ENCODE assay signal across 14 cellular contexts in the genomic region with DNA sequence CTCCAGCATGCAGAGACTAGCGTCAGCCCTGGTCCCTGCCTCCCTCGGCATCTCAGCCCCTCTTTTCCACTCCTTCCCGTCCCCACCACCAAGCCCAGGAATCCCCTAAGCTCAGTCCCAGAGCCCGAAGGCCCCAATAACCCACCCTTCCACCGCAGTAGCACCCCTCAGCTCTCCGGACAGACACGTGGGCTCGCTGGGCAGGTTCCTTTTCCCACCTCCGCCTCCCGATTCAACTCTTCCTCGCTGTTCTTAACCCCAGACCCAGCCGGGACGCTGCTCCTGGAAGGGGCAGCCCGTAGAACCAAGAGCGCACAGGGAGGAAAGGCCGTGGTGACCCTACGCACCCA. TPM values are rescaled to one million over a fixed set of nuclear protein-coding genes. Genes with fewer than 3 reads are reported as not detected.
DNase-seq lines count a peak whose midpoint lies in the region; ATAC-seq and TF ChIP-seq lines count a peak whose summit lies in the region.
"Had no signal": no experiment of that assay in that cellular context is flagged by ENCODE, and none has a peak within 500 bp of the region (broad histone marks: within the 10 kb centered on the region; RNA-seq: fewer than 3 reads in every experiment).

No MANE protein-coding gene starts in this region.

- no peaks in the 10 kb centered on the region for H3K36me3 Mint-ChIP-seq in effector memory CD8-positive, alpha-beta T cell (ENCODE audit: insufficient read depth)

- intact Hi-C loops in mammary epithelial cell (cut with micrococcal nuclease): loop anchor here (5.0 kb wide), 3 partner anchors 77 to 293 kb away; no protein-coding TSS in a partner anchor

- ATAC-seq in effector memory CD8-positive, alpha-beta T cell (replicated peaks): no peak
- ATAC-seq in HG03196 (IDR thresholded peaks at IDR 0.05; ENCODE audit: unreplicated experiment) (no peak), GM21576 (IDR thresholded peaks at IDR 0.05; ENCODE audit: unreplicated experiment) (no peak)
- ATAC-seq: HCT116 had no signal

- H3K27ac ChIP-seq in neuronal stem cell (replicated peaks; ENCODE audit: low read length) (no peak overlapping the region), mammary epithelial cell (ENCODE audit: insufficient read depth, low read depth, low read length) (no peak overlapping the region)
- H3K27ac ChIP-seq: pancreas had no signal

- WGBS in neuronal stem cell (ENCODE audit: extremely low coverage in 2 of 2, insufficient read length in 2 of 2, insufficient replicate concordance in 1 of 2), 2 donors: no CpG with 5 or more reads among the region's 17 CpGs
- 2% methylated on average over 15 of the region's 17 CpGs for WGBS in mammary epithelial cell (ENCODE audit: low coverage, missing lambda C conversion rate)

- no peak overlapping the region for H2AK5ac ChIP-seq in neuronal stem cell (ENCODE audit: low read depth, low read length)

- DNase-seq in ACHN (peak; percentile 29), HuH-7 (ENCODE audit: low spot score) (peak; percentile 42), neuronal stem cell (ENCODE audit: low spot score) (no peak), mammary epithelial cell (no peak)
- no peak for DNase-seq in effector memory CD8-positive, alpha-beta T cell
- DNase-seq in stimulated activated CD4-positive, alpha-beta T cell treated with anti-CD3 and anti-CD28 coated beads, Interleukin-2, amount 100 ng/mL, for 24 hours: no peak
- DNase-seq: AML-193, NCI-H446 had no signal

- H3K4me2 ChIP-seq in neuronal stem cell (ENCODE audit: insufficient read depth, low read length, poor library complexity, severe bottlenecking) (no peak overlapping the region), mammary epithelial cell (ENCODE audit: insufficient read depth, low read depth, low read length) (no peak overlapping the region)

- H3K27me3 ChIP-seq in neuronal stem cell (ENCODE audit: control insufficient read depth in 3 of 3, insufficient read depth in 3 of 3, low read depth in 1 of 3, low read length in 3 of 3) (peaks cover 47 to 94% (median 87%) of the 10 kb centered on the region in 3 experiments), mammary epithelial cell (ENCODE audit: insufficient read depth, low read length) (peaks cover 55% of the 10 kb centered on the region)

- peak overlapping the region; percentile 37 for H3K23ac ChIP-seq in neuronal stem cell (ENCODE audit: low read depth, low read length, poor library complexity)

- no peak overlapping the region for H3K27ac Mint-ChIP-seq in effector memory CD8-positive, alpha-beta T cell

- dilution Hi-C loops in mammary epithelial cell (cut with HindIII; ENCODE audit: low sequenced_read_pairs): no loop called here

- H3K4me3 ChIP-seq in neuronal stem cell (ENCODE audit: low read length in 2 of 2) (no peak overlapping the region), mammary epithelial cell (replicated peaks in 1 of 3; ENCODE audit: insufficient read depth in 1 of 3, low read depth in 2 of 3, low read length in 3 of 3) (no peak overlapping the region)

- H4K20me1 ChIP-seq in mammary epithelial cell (ENCODE audit: insufficient read depth, low read length): peaks cover 4% of the 10 kb centered on the region

- H3K14ac ChIP-seq in neuronal stem cell (ENCODE audit: low read length): no peak overlapping the region

- H4K8ac ChIP-seq in neuronal stem cell (ENCODE audit: low read depth, low read length): no peak overlapping the region

- no peak overlapping the region for H2BK120ac ChIP-seq in neuronal stem cell (ENCODE audit: low read depth, low read length)

- H3K79me1 ChIP-seq in neuronal stem cell (ENCODE audit: low read depth, low read length): no peaks in the 10 kb centered on the region

- H3K4ac ChIP-seq in neuronal stem cell (ENCODE audit: low read length): no peak overlapping the region

- peak overlapping the region; percentile 69 for H2AFZ ChIP-seq in neuronal stem cell (ENCODE audit: low read length)
- H2AFZ ChIP-seq in mammary epithelial cell (ENCODE audit: low read depth, low read length): no peak overlapping the region

- no peaks in the 10 kb centered on the region for H3K79me2 ChIP-seq in mammary epithelial cell (ENCODE audit: insufficient read depth, low read length)

- H3K4me1 Mint-ChIP-seq in effector memory CD8-positive, alpha-beta T cell (ENCODE audit: low read depth in 2 of 2): peaks cover 9 to 15% of the 10 kb centered on the region in 2 donors

- H3K9ac ChIP-seq in neuronal stem cell (ENCODE audit: low read depth, low read length, poor library complexity) (no peak overlapping the region), mammary epithelial cell (ENCODE audit: insufficient read depth, low read length) (no peak overlapping the region)

- CTCF ChIA-PET in mammary epithelial cell (lab: Charles Lee; ENCODE audit: low non-redundant PET): interaction anchor here (1.1 kb wide), 1 partner anchor 95 kb away, joined by 6 read pairs; no protein-coding TSS in a partner anchor

- H3K4me3 Mint-ChIP-seq in effector memory CD8-positive, alpha-beta T cell: peak overlapping the region; percentile 63 to 66

- H3K27me3 Mint-ChIP-seq in effector memory CD8-positive, alpha-beta T cell: peaks cover 68 to 87% of the 10 kb centered on the region in 2 donors

- H3K36me3 ChIP-seq in neuronal stem cell (replicated peaks in 1 of 2; ENCODE audit: control insufficient read depth in 2 of 2, insufficient read depth in 2 of 2, low read length in 2 of 2) (no peaks in the 10 kb centered on the region), mammary epithelial cell (ENCODE audit: insufficient read depth, low read length) (no peaks in the 10 kb centered on the region)
- H3K36me3 ChIP-seq: pancreas, tibial nerve had no signal

- no peak overlapping the region for H4K91ac ChIP-seq in neuronal stem cell (ENCODE audit: low read depth, low read length, poor library complexity)

- peaks cover 2 to 12% of the 10 kb centered on the region in 2 donors for H3K4me1 ChIP-seq in neuronal stem cell (ENCODE audit: control insufficient read depth in 2 of 2, insufficient read depth in 1 of 2, low read depth in 1 of 2, low read length in 2 of 2)
- peaks cover 24% of the 10 kb centered on the region for H3K4me1 ChIP-seq in mammary epithelial cell (ENCODE audit: insufficient read depth, low read length)

- BruUV-seq in mammary epithelial cell (replicated peaks; lab: Mats Ljungman, UMichigan): no TSS peak

- no peaks in the 10 kb centered on the region for H3K9me3 Mint-ChIP-seq in effector memory CD8-positive, alpha-beta T cell

- in situ Hi-C loops in ACHN (cut with HindIII; ENCODE audit: low pct_ligation_motif_present, low pct_unique_long_range_greater_than_20kb, low sequenced_read_pairs): no loop called here
- in situ Hi-C loops in mammary epithelial cell (cut with MboI; ENCODE audit: low sequenced_read_pairs in 2 of 2): no loop called here

- H2BK15ac ChIP-seq in neuronal stem cell (ENCODE audit: low read length): no peak overlapping the region

- H3K9me3 ChIP-seq in neuronal stem cell (replicated peaks in 1 of 2; ENCODE audit: control insufficient read depth in 2 of 2, insufficient read depth in 1 of 2, low read depth in 1 of 2, low read length in 2 of 2): peaks cover 0 to 4% of the 10 kb centered on the region in 2 donors
- no peaks in the 10 kb centered on the region for H3K9me3 ChIP-seq in mammary epithelial cell (replicated peaks; ENCODE audit: insufficient read depth, low read length)
- H3K9me3 ChIP-seq: pancreas, tibial nerve had no signal

- H2BK12ac ChIP-seq in neuronal stem cell (ENCODE audit: low read length): no peak overlapping the region

- no peak overlapping the region for H2BK5ac ChIP-seq in neuronal stem cell (ENCODE audit: low read length)

- TF ChIP-seq CTCF in mammary epithelial cell (conservative IDR thresholded peaks at IDR 0.05 in 1 of 2, IDR thresholded peaks at IDR 0.05 in 1 of 2; ENCODE audit: extremely low read depth in 1 of 2, insufficient read depth in 1 of 2, low read depth in 1 of 2, low read length in 2 of 2): no peak

- no peak overlapping the region for H3K18ac ChIP-seq in neuronal stem cell (ENCODE audit: low read length)

RNA-seq across cellular contexts. Expression of gene IHH, which starts 1.4 kb away (rescaled TPM):
- not detected for polyA plus RNA-seq in neuronal stem cell (2013, experiment 1 of 2)
- not detected for polyA plus RNA-seq in neuronal stem cell (2013, experiment 2 of 2)
- total RNA-seq in mammary epithelial cell: under 1 TPM in 1 of 2 donors, not detected in 1; 0.17 TPM
- polyA plus RNA-seq in mammary epithelial cell: 0.02 TPM
- not detected for polyA minus RNA-seq in mammary epithelial cell
- total RNA-seq: kidney epithelial cell had no signal

RNA-seq across cellular contexts. Expression of gene CFAP65, which starts 18.0 kb away (rescaled TPM):
- 0.26 TPM for polyA plus RNA-seq in neuronal stem cell (2013, experiment 1 of 2)
- polyA plus RNA-seq in neuronal stem cell (2013, experiment 2 of 2): 0.26 TPM
- under 1 TPM in 1 of 2 donors, not detected in 1; 0.50 TPM for total RNA-seq in mammary epithelial cell
- 0.01 TPM for polyA plus RNA-seq in mammary epithelial cell
- not detected for polyA minus RNA-seq in mammary epithelial cell
- total RNA-seq: kidney epithelial cell, tibial nerve had no signal

Comparison
In these comparisons a context has a peak if more than half of its experiments do, and no peak if none do; other contexts are left out.
1. DNase-seq: peak in ACHN (single experiment) and HuH-7 (single experiment); none in effector memory CD8-positive, alpha-beta T cell (0 of 3), neuronal stem cell (single experiment), mammary epithelial cell (single experiment) and stimulated activated CD4-positive, alpha-beta T cell treated with anti-CD3 and anti-CD28 coated beads, Interleukin-2, amount 100 ng/mL, for 24 hours (0 of 2).